In the genomic region with DNA sequence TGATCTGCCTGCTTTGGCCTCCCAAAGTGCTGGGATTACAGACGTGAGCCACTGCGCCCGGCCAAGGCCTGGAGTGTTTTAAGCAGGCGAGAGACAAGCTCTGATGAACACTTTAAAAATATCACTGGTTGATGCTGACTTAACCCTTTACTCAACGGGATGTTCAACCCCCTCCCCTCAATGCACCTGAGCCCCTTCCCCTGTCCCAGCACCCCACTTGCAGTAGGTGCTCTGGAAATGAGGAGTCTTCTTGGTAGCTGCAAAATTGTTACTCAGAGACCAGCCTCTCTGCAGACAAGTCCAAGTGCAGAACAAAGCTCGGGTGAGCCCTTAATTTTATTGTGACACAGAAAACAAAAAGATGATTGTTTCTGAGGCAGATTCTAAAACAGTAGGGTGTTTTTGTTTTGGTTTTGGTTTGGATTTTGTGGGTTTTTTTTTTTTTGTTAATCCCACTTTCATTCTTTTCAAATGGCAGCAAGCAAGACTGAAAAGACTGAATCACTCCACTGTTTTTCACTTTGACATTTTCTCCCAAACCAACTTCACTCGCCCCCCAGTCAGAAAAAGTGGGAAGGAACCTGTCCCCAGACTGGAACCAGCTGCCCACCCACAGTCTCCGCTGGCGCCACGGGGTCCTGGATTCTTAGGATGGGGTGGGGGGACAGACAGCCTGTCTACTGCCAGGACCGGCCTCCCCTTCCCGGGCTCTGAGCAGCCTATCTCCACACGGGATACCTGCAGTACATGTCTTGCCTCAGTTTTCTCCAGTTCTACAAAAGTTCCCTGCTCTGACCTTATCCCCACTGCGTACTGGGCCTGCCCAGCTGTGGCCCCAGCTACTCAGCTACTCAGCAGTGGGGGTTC, we compare ENCODE assay signal across 19 cellular contexts. TPM values are rescaled to one million over a fixed set of nuclear protein-coding genes. Genes with fewer than 3 reads are reported as not detected.
DNase-seq lines count a peak whose midpoint lies in the region; ATAC-seq, FAIRE-seq and TF ChIP-seq lines count a peak whose summit lies in the region.
"Had no signal": no experiment of that assay in that cellular context is flagged by ENCODE, and none has a peak within 500 bp of the region (broad histone marks: within the 10 kb centered on the region; RNA-seq: fewer than 3 reads in every experiment).

No MANE protein-coding gene starts in this region.

- H3K4me3 ChIP-seq in coronary artery: no peak overlapping the region
- H3K4me3 ChIP-seq: esophagus squamous epithelium, heart right ventricle, uterus had no signal

- H3K27ac ChIP-seq in coronary artery: peak overlapping the region in 1 of 2 donors; percentile 32
- H3K27ac ChIP-seq: brain microvascular endothelial cell, heart right ventricle, uterus had no signal

- no peak overlapping the region for H3K4me3 Mint-ChIP-seq in activated CD8-positive, alpha-beta memory T cell treated with anti-CD3 and anti-CD28 coated beads, Interleukin-2, amount 10 ng/mL, durations not matched to agents 7 days and 5 days
- H3K4me3 Mint-ChIP-seq: activated CD8-positive, alpha-beta T cell treated with anti-CD3 and anti-CD28 coated beads for 36 hours; H9 had no signal

- no peak for TF ChIP-seq CTCF in coronary artery (IDR thresholded peaks at IDR 0.05)

- CTCF ChIA-PET in activated CD8-positive, alpha-beta memory T cell treated with anti-CD3 and anti-CD28 coated beads, Interleukin-2, amount 10 ng/mL, durations not matched to agents 7 days and 5 days (lab: Charles Lee): interaction anchor here (0.7 to 2.2 kb wide), 5 partner anchors 9 to 128 kb away, joined by 3 to 10 read pairs (median 3); no protein-coding TSS in a partner anchor

- FAIRE-seq in H54 (lab: Jason Lieb, UNC): no peak
- FAIRE-seq: keratinocyte, small intestine had no signal

- no peaks in the 10 kb centered on the region for H3K36me3 Mint-ChIP-seq in activated CD8-positive, alpha-beta memory T cell treated with anti-CD3 and anti-CD28 coated beads, Interleukin-2, amount 10 ng/mL, durations not matched to agents 7 days and 5 days

- no peak for TF ChIP-seq POLR2A in H54 (IDR thresholded peaks at IDR 0.05; ENCODE audit: low read depth, low read length)

- no peak for DNase-seq in activated CD8-positive, alpha-beta memory T cell treated with anti-CD3 and anti-CD28 coated beads, Interleukin-2, amount 10 ng/mL, durations not matched to agents 7 days and 5 days
- DNase-seq in activated CD8-positive, alpha-beta memory T cell treated with anti-CD3 and anti-CD28 coated beads, Interleukin-2, amount 50 U/mL, for 48 hours: no peak
- DNase-seq in LHCN-M2 (ENCODE audit: low read depth): peak; percentile 19
- DNase-seq in coronary artery (ENCODE audit: low spot score): peak; percentile 71
- DNase-seq in putamen (ENCODE audit: low spot score): peak; percentile 84
- no peak for DNase-seq in H54 (ENCODE audit: insufficient read length, low spot score)
- no peak for DNase-seq in DMS53 (lab: John Stamatoyannopoulos, UW)
- DNase-seq: activated CD8-positive, alpha-beta T cell treated with anti-CD3 and anti-CD28 coated beads for 36 hours; activated effector memory CD4-positive, alpha-beta T cell treated with Interleukin-2 at 50 U/mL for 16 hours; esophagus squamous epithelium; H9; heart right ventricle; NCI-H1105; small intestine; uterus had no signal

- H3K27ac Mint-ChIP-seq in activated CD8-positive, alpha-beta memory T cell treated with anti-CD3 and anti-CD28 coated beads, Interleukin-2, amount 10 ng/mL, durations not matched to agents 7 days and 5 days: peak overlapping the region; percentile 30
- H3K27ac Mint-ChIP-seq: activated CD8-positive, alpha-beta T cell treated with anti-CD3 and anti-CD28 coated beads for 36 hours had no signal

- H3K4me1 Mint-ChIP-seq in activated CD8-positive, alpha-beta memory T cell treated with anti-CD3 and anti-CD28 coated beads, Interleukin-2, amount 10 ng/mL, durations not matched to agents 7 days and 5 days: peaks cover 15% of the 10 kb centered on the region

- no peak for ATAC-seq in activated CD8-positive, alpha-beta memory T cell treated with anti-CD3 and anti-CD28 coated beads, Interleukin-2, amount 10 ng/mL, durations not matched to agents 7 days and 5 days
- no peak for ATAC-seq in HG03457 (IDR thresholded peaks at IDR 0.05; ENCODE audit: unreplicated experiment)
- ATAC-seq: activated CD8-positive, alpha-beta T cell treated with anti-CD3 and anti-CD28 coated beads for 36 hours; Right ventricle myocardium inferior had no signal

- H3K9me3 Mint-ChIP-seq in activated CD8-positive, alpha-beta memory T cell treated with anti-CD3 and anti-CD28 coated beads, Interleukin-2, amount 10 ng/mL, durations not matched to agents 7 days and 5 days (ENCODE audit: low read depth): no peaks in the 10 kb centered on the region
- H3K9me3 Mint-ChIP-seq: activated CD8-positive, alpha-beta T cell treated with anti-CD3 and anti-CD28 coated beads for 36 hours; H9 had no signal

- H3K27me3 Mint-ChIP-seq in activated CD8-positive, alpha-beta memory T cell treated with anti-CD3 and anti-CD28 coated beads, Interleukin-2, amount 10 ng/mL, durations not matched to agents 7 days and 5 days: peaks cover 12% of the 10 kb centered on the region

RNA-seq across cellular contexts. Expression of a gene that starts 5.2 kb away (rescaled TPM):
- not detected for total RNA-seq in activated CD8-positive, alpha-beta memory T cell treated with anti-CD3 and anti-CD28 coated beads, Interleukin-2, amount 10 ng/mL, durations not matched to agents 7 days and 5 days
- not detected in 2 replicates for total RNA-seq in LHCN-M2 (2014; rRNA removed)
- polyA plus RNA-seq in LHCN-M2 (2012): 0.30 TPM

RNA-seq across cellular contexts. Expression of a gene that starts 44.6 kb away (rescaled TPM):
- total RNA-seq in activated CD8-positive, alpha-beta memory T cell treated with anti-CD3 and anti-CD28 coated beads, Interleukin-2, amount 10 ng/mL, durations not matched to agents 7 days and 5 days: 10 to 100 TPM; 24.9 to 30.2 TPM
- total RNA-seq in LHCN-M2 (2014; rRNA removed): 73.9 and 76.1 TPM in 2 replicates
- polyA plus RNA-seq in LHCN-M2 (2012): 40.8 TPM

Comparison
In these comparisons a context has a peak if more than half of its experiments do, and no peak if none do; other contexts are left out.
1. DNase-seq: peak in LHCN-M2 (single experiment), coronary artery (single experiment) and putamen (single experiment); none in activated CD8-positive, alpha-beta memory T cell treated with anti-CD3 and anti-CD28 coated beads, Interleukin-2, amount 10 ng/mL, durations not matched to agents 7 days and 5 days (single experiment), activated CD8-positive, alpha-beta memory T cell treated with anti-CD3 and anti-CD28 coated beads, Interleukin-2, amount 50 U/mL, for 48 hours (single experiment), H54 (single experiment) and DMS53 (single experiment).